ENCODE assay signal across 11 cellular contexts in genomic region chr3:177618873-177619771, GRCh38.
DNase-seq lines count a peak whose midpoint lies in the region; ATAC-seq and TF ChIP-seq lines count a peak whose summit lies in the region.
"Had no signal": no experiment of that assay in that cellular context is flagged by ENCODE, and none has a peak within 500 bp of the region (broad histone marks: within the 10 kb centered on the region; RNA-seq: fewer than 3 reads in every experiment).

No MANE protein-coding gene starts in this region.

- no peaks in the 10 kb centered on the region for H3K27me3 ChIP-seq in sigmoid colon

- peak in 1 of 4 donors; percentile 16 for TF ChIP-seq EP300 in sigmoid colon (IDR thresholded peaks at IDR 0.05)

- DNase-seq in EH (ENCODE audit: low read depth) (peak; percentile 70), glomerular visceral epithelial cell (ENCODE audit: extremely low spot score) (peak; percentile 51), sigmoid colon (no peak), Kasumi-1 (lab: John Stamatoyannopoulos, UW) (no peak), NCI-H2227 treated with DMSO at 0.1 percent for 48 hours (lab: John Stamatoyannopoulos, UW) (no peak)
- DNase-seq in activated naive CD4-positive, alpha-beta T cell treated with anti-CD3 and anti-CD28 coated beads, Interleukin-2, amount 50 U/mL, for 16 hours = no peak
- DNase-seq in stimulated activated CD4-positive, alpha-beta T cell treated with anti-CD3 and anti-CD28 coated beads, Interleukin-2, amount 100 ng/mL, for 48 hours = no peak
- DNase-seq: activated CD8-positive, alpha-beta memory T cell treated with anti-CD3 and anti-CD28 coated beads, Interleukin-2, amount 10 ng/mL, durations not matched to agents 7 days and 5 days; NCI-H226 had no signal

- intact Hi-C loops in sigmoid colon (cut with DNase I) = no loop called here

- ATAC-seq in SK-N-SH treated with all-trans-retinoic acid at 6 μM for 48 hours = peak; percentile 65
- ATAC-seq: activated CD8-positive, alpha-beta memory T cell treated with anti-CD3 and anti-CD28 coated beads, Interleukin-2, amount 10 ng/mL, durations not matched to agents 7 days and 5 days had no signal

- no peak for TF ChIP-seq CTCF in sigmoid colon (IDR thresholded peaks at IDR 0.05)

- 23 to 52% methylated on average over 9 of the region's 9 CpGs for WGBS in sigmoid colon, 2 donors

- peak overlapping the region; percentile 69 to 83 (median 74) for H3K27ac ChIP-seq in sigmoid colon

- H3K4me3 ChIP-seq in sigmoid colon = no peak overlapping the region
- H3K4me3 ChIP-seq: HAP-1 had no signal

- no peak for TF ChIP-seq POLR2A in sigmoid colon (IDR thresholded peaks at IDR 0.05)

- no peaks in the 10 kb centered on the region for H3K36me3 ChIP-seq in sigmoid colon
- H3K36me3 ChIP-seq: HAP-1 had no signal

- H3K4me1 ChIP-seq in sigmoid colon = peaks cover 0 to 47% (median 38%) of the 10 kb centered on the region in 4 donors

- H3K9me3 ChIP-seq in sigmoid colon = no peaks in the 10 kb centered on the region
- H3K9me3 ChIP-seq: HAP-1 had no signal

TF ChIP-seq in SK-N-SH treated with all-trans-retinoic acid at 6 μM for 48 hours, 23 proteins besides CTCF, POLR2A, EP300 and RAD21:
- TF ChIP-seq ISL1 (CRISPR knock-in tag; IDR thresholded peaks at IDR 0.05) = peak; percentile 26; the same call in 1 of the 2 replicates
- 0 out of 2 replicates have a peak, but pooled peaks have one; percentile 14 for TF ChIP-seq CSDC2 (CRISPR knock-in tag; IDR thresholded peaks at IDR 0.05)
- no peak for TF ChIP-seq ZFP30 (CRISPR knock-in tag; IDR thresholded peaks at IDR 0.05)

Comparison
In these comparisons a context has a peak if more than half of its experiments do, and no peak if none do; other contexts are left out.
1. DNase-seq: peak in EH (single experiment) and glomerular visceral epithelial cell (single experiment); none in sigmoid colon (single experiment), Kasumi-1 (0 of 2), activated naive CD4-positive, alpha-beta T cell treated with anti-CD3 and anti-CD28 coated beads, Interleukin-2, amount 50 U/mL, for 16 hours (single experiment), NCI-H2227 treated with DMSO at 0.1 percent for 48 hours (single experiment) and stimulated activated CD4-positive, alpha-beta T cell treated with anti-CD3 and anti-CD28 coated beads, Interleukin-2, amount 100 ng/mL, for 48 hours (0 of 2).